Comparison of ENCODE assay signal across 17 cellular contexts in genomic region chr16:88398170-88398873, GRCh38. TPM values are rescaled to one million over a fixed set of nuclear protein-coding genes. Genes with fewer than 3 reads are reported as not detected.
DNase-seq lines count a peak whose midpoint lies in the region; ATAC-seq and TF ChIP-seq lines count a peak whose summit lies in the region.
"Had no signal": no experiment of that assay in that cellular context is flagged by ENCODE, and none has a peak within 500 bp of the region (broad histone marks: within the 10 kb centered on the region; RNA-seq: fewer than 3 reads in every experiment).

No MANE protein-coding gene starts in this region.

- H3K27ac Mint-ChIP-seq in natural killer cell = peak overlapping the region; percentile 45 to 68
- no peak overlapping the region for H3K27ac Mint-ChIP-seq in natural killer cell treated with Interleukin-12 subunit alpha and Interleukin-12 subunit beta and Interleukin-15 and Interleukin-18, amount 100 ng/mL, for 72 hours
- peak overlapping the region; percentile 20 for H3K27ac Mint-ChIP-seq in nephron progenitor cell
- H3K27ac Mint-ChIP-seq: CD4-positive, alpha-beta T cell; GM23338 had no signal

- TF ChIP-seq CTCF in natural killer cell (IDR thresholded peaks at IDR 0.05) (no peak), nephron progenitor cell (IDR thresholded peaks at IDR 0.05) (no peak)

- no peaks in the 10 kb centered on the region for H3K27me3 ChIP-seq in right cardiac atrium (ENCODE audit: control insufficient read depth, insufficient read depth)

- WGBS in right cardiac atrium = 93% methylated on average over 20 of the region's 20 CpGs

- DNase-seq in natural killer cell = no peak
- no peak for DNase-seq in natural killer cell treated with Interleukin-12 subunit alpha and Interleukin-12 subunit beta and Interleukin-15 and Interleukin-18, amount 100 ng/mL, for 72 hours (ENCODE audit: low spot score)
- peak; percentile 4 for DNase-seq in amniotic epithelial cell (ENCODE audit: low read depth)
- DNase-seq in nephron progenitor cell = no peak
- DNase-seq in hippocampal formation (lab: John Stamatoyannopoulos, UW) = no peak
- DNase-seq in activated T-cell treated with anti-CD3 and anti-CD28 coated beads, Interleukin-2, amount 50 U/mL, for 48 hours = no peak
- no peak for DNase-seq in right cardiac atrium
- DNase-seq: 8988T; AML-193; C1 segment of cervical spinal cord; Calu3; CD4-positive, alpha-beta T cell; DMS 273 treated with DMSO at 0.1 percent for 48 hours; KBM-7 had no signal

- H3K36me3 Mint-ChIP-seq in natural killer cell (no peaks in the 10 kb centered on the region), nephron progenitor cell (ENCODE audit: low read depth) (no peaks in the 10 kb centered on the region)
- no peaks in the 10 kb centered on the region for H3K36me3 Mint-ChIP-seq in natural killer cell treated with Interleukin-12 subunit alpha and Interleukin-12 subunit beta and Interleukin-15 and Interleukin-18, amount 100 ng/mL, for 72 hours

- no peaks in the 10 kb centered on the region for H3K4me1 ChIP-seq in right cardiac atrium (ENCODE audit: control insufficient read depth, insufficient read depth, low read length)
- H3K4me1 ChIP-seq: HAP-1 had no signal

- no peak overlapping the region for H3K27ac ChIP-seq in right cardiac atrium (ENCODE audit: low read length)

- H3K4me1 Mint-ChIP-seq in natural killer cell (peaks cover 15 to 17% of the 10 kb centered on the region in 2 donors), nephron progenitor cell (peaks cover 46% of the 10 kb centered on the region)
- H3K4me1 Mint-ChIP-seq in natural killer cell treated with Interleukin-12 subunit alpha and Interleukin-12 subunit beta and Interleukin-15 and Interleukin-18, amount 100 ng/mL, for 72 hours (ENCODE audit: low read depth in 2 of 2) = peaks cover 4 to 17% of the 10 kb centered on the region in 2 donors
- H3K4me1 Mint-ChIP-seq: GM23338 had no signal

- H3K4me3 Mint-ChIP-seq in natural killer cell (no peak overlapping the region), nephron progenitor cell (peak overlapping the region; percentile 49)
- H3K4me3 Mint-ChIP-seq in natural killer cell treated with Interleukin-12 subunit alpha and Interleukin-12 subunit beta and Interleukin-15 and Interleukin-18, amount 100 ng/mL, for 72 hours = no peak overlapping the region
- H3K4me3 Mint-ChIP-seq: CD4-positive, alpha-beta T cell; GM23338 had no signal

- H3K27me3 Mint-ChIP-seq in natural killer cell (ENCODE audit: low read depth in 2 of 2) (no peaks in the 10 kb centered on the region), nephron progenitor cell (ENCODE audit: low read depth, poor library complexity) (peaks cover 24% of the 10 kb centered on the region)
- no peaks in the 10 kb centered on the region for H3K27me3 Mint-ChIP-seq in natural killer cell treated with Interleukin-12 subunit alpha and Interleukin-12 subunit beta and Interleukin-15 and Interleukin-18, amount 100 ng/mL, for 72 hours
- H3K27me3 Mint-ChIP-seq: CD4-positive, alpha-beta T cell had no signal

- no peak for ATAC-seq in natural killer cell
- no peak for ATAC-seq in natural killer cell treated with Interleukin-12 subunit alpha and Interleukin-12 subunit beta and Interleukin-15 and Interleukin-18, amount 100 ng/mL, for 72 hours
- no peak for ATAC-seq in HG02763 (IDR thresholded peaks at IDR 0.05; ENCODE audit: unreplicated experiment)
- ATAC-seq in right cardiac atrium = no peak
- ATAC-seq: GM23338 had no signal

- no peak overlapping the region for H3K4me3 ChIP-seq in right cardiac atrium (ENCODE audit: low read length)
- H3K4me3 ChIP-seq: GM23338, HAP-1 had no signal

- no peaks in the 10 kb centered on the region for H3K9me3 ChIP-seq in right cardiac atrium (ENCODE audit: control insufficient read depth, low read length)
- H3K9me3 ChIP-seq: HAP-1 had no signal

- peaks cover 0 to 5% of the 10 kb centered on the region in 2 donors for H3K9me3 Mint-ChIP-seq in natural killer cell
- no peaks in the 10 kb centered on the region for H3K9me3 Mint-ChIP-seq in natural killer cell treated with Interleukin-12 subunit alpha and Interleukin-12 subunit beta and Interleukin-15 and Interleukin-18, amount 100 ng/mL, for 72 hours
- H3K9me3 Mint-ChIP-seq in nephron progenitor cell = peaks cover 4% of the 10 kb centered on the region
- H3K9me3 Mint-ChIP-seq: CD4-positive, alpha-beta T cell had no signal

- intact Hi-C loops in natural killer cell (cut with micrococcal nuclease) (no loop called here), right cardiac atrium (cut with DNase I) (no loop called here)

RNA-seq across cellular contexts. Expression of gene ZNF469, which starts 15.6 kb away (rescaled TPM):
- total RNA-seq in natural killer cell (1 to 10 TPM; 4.5 to 5.8 (median 4.9) TPM), right cardiac atrium (1 to 10 TPM; 1.3 to 1.9 (median 1.8) TPM)
- total RNA-seq in natural killer cell treated with Interleukin-12 subunit alpha and Interleukin-12 subunit beta and Interleukin-15 and Interleukin-18, amount 100 ng/mL, for 72 hours = 1 to 10 TPM; 3.0 to 6.1 TPM
- polyA plus RNA-seq in right cardiac atrium = 0.84 TPM

RNA-seq across cellular contexts. Expression of gene ZFPM1, which starts 54.8 kb away (rescaled TPM):
- 10 to 100 TPM; 56.3 to 71.0 (median 64.6) TPM for total RNA-seq in natural killer cell
- 10 to 100 TPM; 23.5 to 24.5 TPM for total RNA-seq in natural killer cell treated with Interleukin-12 subunit alpha and Interleukin-12 subunit beta and Interleukin-15 and Interleukin-18, amount 100 ng/mL, for 72 hours
- total RNA-seq in right cardiac atrium = 10 to 100 TPM in 1 of 4 donors, 1 to 10 TPM in 3; 8.1 to 11.4 (median 8.7) TPM
- polyA plus RNA-seq in right cardiac atrium = 7.7 TPM

Comparison
In these comparisons a context has a peak if more than half of its experiments do, and no peak if none do; other contexts are left out.
1. H3K27ac Mint-ChIP-seq: peak in natural killer cell (2 of 2) and nephron progenitor cell (single experiment); none in natural killer cell treated with Interleukin-12 subunit alpha and Interleukin-12 subunit beta and Interleukin-15 and Interleukin-18, amount 100 ng/mL, for 72 hours (0 of 2).